ENCODE assay signal across 20 cellular contexts in genomic region chr4:118775405-118775804, GRCh38.
A peak's percentile ranks its signal among the peaks of the same experiment; 100 is the strongest.
DNase-seq lines count a peak whose midpoint lies in the region; ATAC-seq, FAIRE-seq and TF ChIP-seq lines count a peak whose summit lies in the region.
"Had no signal": no experiment of that assay in that cellular context is flagged by ENCODE, and none has a peak within 500 bp of the region (broad histone marks: within the 10 kb centered on the region; RNA-seq: fewer than 3 reads in every experiment).

No MANE protein-coding gene starts in this region.

- H3K4me1 ChIP-seq in H9 (ENCODE audit: insufficient read depth, low read length): peaks cover 3% of the 10 kb centered on the region; the same call in 1 of the 2 replicates
- H3K4me1 ChIP-seq in left lung: peaks cover 12 to 14% of the 10 kb centered on the region in 2 donors
- H3K4me1 ChIP-seq in testis: peaks cover 23% of the 10 kb centered on the region

- TF ChIP-seq CTCF in H9 (conservative IDR thresholded peaks at IDR 0.05) (no peak), left lung (IDR thresholded peaks at IDR 0.05) (no peak), testis (IDR thresholded peaks at IDR 0.05) (no peak)

- H3K4ac ChIP-seq in H9 (ENCODE audit: low read depth, low read length): no peak overlapping the region

- no peak overlapping the region for H4K8ac ChIP-seq in H9 (replicated peaks; ENCODE audit: insufficient read length, low read depth, low read length)

- no peaks in the 10 kb centered on the region for H3K79me2 ChIP-seq in H9 (ENCODE audit: insufficient read depth, low read length)

- TF ChIP-seq POLR2A in testis (IDR thresholded peaks at IDR 0.05): no peak
- TF ChIP-seq POLR2A in H54 (IDR thresholded peaks at IDR 0.05; ENCODE audit: low read depth, low read length): no peak

- no peak overlapping the region for H2BK120ac ChIP-seq in H9 (ENCODE audit: low read depth, low read length, poor library complexity, severe bottlenecking)

- H3K27ac ChIP-seq in H9 (ENCODE audit: insufficient read length, low read depth, low read length) (no peak overlapping the region), left lung (peak overlapping the region in 1 of 2 donors; percentile 15), testis (peak overlapping the region; percentile 35 to 66)
- H3K27ac ChIP-seq: suprapubic skin had no signal

- H2AFZ ChIP-seq in H9 (ENCODE audit: low read length): no peak overlapping the region

- no peak overlapping the region for H3K4me3 Mint-ChIP-seq in H9
- no peak overlapping the region for H3K4me3 Mint-ChIP-seq in activated T-helper 17 cell treated with anti-CD3 and anti-CD28 coated beads, Interleukin-2, amount 50 U/mL, for 72 hours
- H3K4me3 Mint-ChIP-seq: activated B cell treated with CpG ODN at 0.5 μM for 24 hours; activated naive CD8-positive, alpha-beta T cell treated with anti-CD3 and anti-CD28 coated beads for 36 hours; dendritic cell treated with granulocyte-macrophage colony-stimulating factor and Interleukin-4, amounts not matched to agents 40 ng/mL and 50 ng/mL, for 4 days; nephron progenitor cell had no signal

- WGBS in H9 (ENCODE audit: extremely low coverage, insufficient read length, low lambda C conversion rate): no CpG with 5 or more reads among the region's 2 CpGs
- WGBS in testis, 2 donors: 67 to 77% methylated on average over 2 of the region's 2 CpGs

- H2BK12ac ChIP-seq in H9 (ENCODE audit: insufficient read length, low read depth, low read length): no peak overlapping the region

- H3K36me3 ChIP-seq in left lung (no peaks in the 10 kb centered on the region), testis (ENCODE audit: low read depth, missing control alignments) (no peaks in the 10 kb centered on the region)
- H3K36me3 ChIP-seq: suprapubic skin had no signal

- H3K27ac Mint-ChIP-seq in H9: peak overlapping the region; percentile 20 to 78 (median 65); a peak in 5 of 7 replicates
- H3K27ac Mint-ChIP-seq in activated T-helper 17 cell treated with anti-CD3 and anti-CD28 coated beads, Interleukin-2, amount 50 U/mL, for 72 hours: peak overlapping the region; percentile 25
- H3K27ac Mint-ChIP-seq: activated B cell treated with CpG ODN at 0.5 μM for 24 hours; activated naive CD8-positive, alpha-beta T cell treated with anti-CD3 and anti-CD28 coated beads for 36 hours; dendritic cell treated with granulocyte-macrophage colony-stimulating factor and Interleukin-4, amounts not matched to agents 40 ng/mL and 50 ng/mL, for 4 days; nephron progenitor cell had no signal

- H4K5ac ChIP-seq in H9 (ENCODE audit: insufficient read length, low read depth, low read length): no peak overlapping the region

- no peak overlapping the region for H2BK5ac ChIP-seq in H9 (ENCODE audit: insufficient read length, low read length)

- no peaks in the 10 kb centered on the region for H3K27me3 Mint-ChIP-seq in H9 (ENCODE audit: low read depth)
- no peaks in the 10 kb centered on the region for H3K27me3 Mint-ChIP-seq in activated T-helper 17 cell treated with anti-CD3 and anti-CD28 coated beads, Interleukin-2, amount 50 U/mL, for 72 hours
- H3K27me3 Mint-ChIP-seq: activated B cell treated with CpG ODN at 0.5 μM for 24 hours; activated naive CD8-positive, alpha-beta T cell treated with anti-CD3 and anti-CD28 coated beads for 36 hours; dendritic cell treated with granulocyte-macrophage colony-stimulating factor and Interleukin-4, amounts not matched to agents 40 ng/mL and 50 ng/mL, for 4 days had no signal

- H3K56ac ChIP-seq in H9 (ENCODE audit: insufficient read length, low read depth, low read length): no peak overlapping the region

- no peak overlapping the region for H3K14ac ChIP-seq in H9 (ENCODE audit: insufficient read depth, low read length)

- H3K9me3 ChIP-seq in H9 (ENCODE audit: control insufficient read depth, low read depth, low read length): no peaks in the 10 kb centered on the region
- no peaks in the 10 kb centered on the region for H3K9me3 ChIP-seq in left lung
- H3K9me3 ChIP-seq in testis: no peaks in the 10 kb centered on the region
- H3K9me3 ChIP-seq: MG63, suprapubic skin had no signal

- H3K9ac ChIP-seq in H9 (ENCODE audit: extremely low read depth, insufficient read length, low read length): no peak overlapping the region

- H2AK5ac ChIP-seq in H9 (ENCODE audit: insufficient read length, low read length): no peak overlapping the region

- no peak overlapping the region for H2BK20ac ChIP-seq in H9 (ENCODE audit: low read depth, low read length, poor library complexity, severe bottlenecking)

- H3K18ac ChIP-seq in H9 (ENCODE audit: insufficient read length, low read depth, low read length): no peak overlapping the region

- H3K23me2 ChIP-seq in H9 (ENCODE audit: insufficient read length, low read depth, low read length, poor library complexity, severe bottlenecking): no peaks in the 10 kb centered on the region

- peaks cover 8 to 22% (median 11%) of the 10 kb centered on the region in 3 experiments; a peak in 6 of 7 replicates for H3K36me3 Mint-ChIP-seq in H9 (ENCODE audit: insufficient read depth in 1 of 3, low read depth in 3 of 3)
- peaks cover 9% of the 10 kb centered on the region for H3K36me3 Mint-ChIP-seq in activated T-helper 17 cell treated with anti-CD3 and anti-CD28 coated beads, Interleukin-2, amount 50 U/mL, for 72 hours (ENCODE audit: low read depth)
- H3K36me3 Mint-ChIP-seq: activated naive CD8-positive, alpha-beta T cell treated with anti-CD3 and anti-CD28 coated beads for 36 hours had no signal

- no peak for DNase-seq in H9
- no peak for DNase-seq in left lung
- DNase-seq in testis: no peak
- no peak for DNase-seq in H54 (ENCODE audit: insufficient read length, low spot score)
- no peak for DNase-seq in NCI-H187 (lab: John Stamatoyannopoulos, UW)
- no peak for DNase-seq in activated CD4-positive, alpha-beta T cell treated with anti-CD3 and anti-CD28 coated beads, Interleukin-2, amount 50 U/mL, for 4 hours
- DNase-seq: activated B cell treated with CpG ODN at 0.5 μM for 24 hours; activated CD8-positive, alpha-beta memory T cell treated with anti-CD3 and anti-CD28 coated beads for 24 hours; activated naive CD8-positive, alpha-beta T cell treated with anti-CD3 and anti-CD28 coated beads for 36 hours; COR-L47; MG63; NCI-H146; nephron progenitor cell; SIG-M5; stimulated activated CD4-positive, alpha-beta T cell treated with anti-CD3 and anti-CD28 coated beads, Interleukin-12 subunit alpha, Interleukin-12 subunit beta, amount 100 ng/mL, for 4 hours; stimulated activated CD8-positive, alpha-beta memory T cell treated with anti-CD3 and anti-CD28 coated beads, Interleukin-4, amount 100 ng/mL, for 48 hours had no signal

- no peak overlapping the region for H3T11ph ChIP-seq in H9 (ENCODE audit: low read length)

- no peak overlapping the region for H3K4me2 ChIP-seq in H9 (ENCODE audit: insufficient read depth, insufficient read length, low read length)

- H4K91ac ChIP-seq in H9 (ENCODE audit: insufficient read length, low read depth, low read length): no peak overlapping the region

- intact Hi-C loops in left lung (cut with DNase I): no loop called here
- intact Hi-C loops in testis (cut with DNase I; ENCODE audit: low total_unique reads): no loop called here

- no peaks in the 10 kb centered on the region for H3K79me1 ChIP-seq in H9 (ENCODE audit: insufficient read depth, low read depth, low read length, poor library complexity, severe bottlenecking)

- H3K27me3 ChIP-seq in H9 (ENCODE audit: insufficient read depth, low read length) (no peaks in the 10 kb centered on the region), left lung (no peaks in the 10 kb centered on the region), testis (no peaks in the 10 kb centered on the region)
- H3K27me3 ChIP-seq: MG63, suprapubic skin had no signal

- H4K20me1 ChIP-seq in H9 (ENCODE audit: control insufficient read depth, insufficient read depth, insufficient read length): no peaks in the 10 kb centered on the region

- H2BK15ac ChIP-seq in H9 (ENCODE audit: low read depth, low read length): no peak overlapping the region

- H3K4me1 Mint-ChIP-seq in H9: peaks cover 17 to 18% of the 10 kb centered on the region in 2 experiments
- H3K4me1 Mint-ChIP-seq in activated T-helper 17 cell treated with anti-CD3 and anti-CD28 coated beads, Interleukin-2, amount 50 U/mL, for 72 hours: peaks cover 6% of the 10 kb centered on the region
- H3K4me1 Mint-ChIP-seq: activated naive CD8-positive, alpha-beta T cell treated with anti-CD3 and anti-CD28 coated beads for 36 hours; nephron progenitor cell had no signal

- no peak for FAIRE-seq in H54 (lab: Jason Lieb, UNC)
- FAIRE-seq: GM18507 had no signal

- ATAC-seq in activated T-helper 17 cell treated with anti-CD3 and anti-CD28 coated beads, Interleukin-2, amount 50 U/mL, for 72 hours (replicated peaks): no peak
- ATAC-seq in left lung: peak; percentile 17

- H3K9me3 Mint-ChIP-seq in H9: peaks cover 8 to 10% of the 10 kb centered on the region in 2 experiments; a peak in 4 of 5 replicates
- no peaks in the 10 kb centered on the region for H3K9me3 Mint-ChIP-seq in activated T-helper 17 cell treated with anti-CD3 and anti-CD28 coated beads, Interleukin-2, amount 50 U/mL, for 72 hours
- H3K9me3 Mint-ChIP-seq: activated B cell treated with CpG ODN at 0.5 μM for 24 hours; dendritic cell treated with granulocyte-macrophage colony-stimulating factor and Interleukin-4, amounts not matched to agents 40 ng/mL and 50 ng/mL, for 4 days had no signal

- H3K4me3 ChIP-seq in left lung: no peak overlapping the region
- H3K4me3 ChIP-seq in testis: no peak overlapping the region
- H3K4me3 ChIP-seq: MG63, suprapubic skin had no signal

- H3K23ac ChIP-seq in H9 (ENCODE audit: insufficient read length, low read depth, low read length): no peak overlapping the region
